ENCODE assay signal across 8 cellular contexts in genomic region chr6:158232445-158233213, GRCh38.
DNase-seq lines count a peak whose midpoint lies in the region; ATAC-seq and TF ChIP-seq lines count a peak whose summit lies in the region.

No MANE protein-coding gene starts in this region.

- H3K9me3 Mint-ChIP-seq in stimulated activated naive B cell treated with anti-CD40 and anti-IgM and Interleukin-4, amounts not matched to agents 10 μg/mL and 1 μg/mL and 100 μg/mL, for 72 hours, result no peaks in the 10 kb centered on the region

- no peaks in the 10 kb centered on the region for H3K9me3 ChIP-seq in mucosa of descending colon

- intact Hi-C loops in mucosa of descending colon (cut with DNase I, micrococcal nuclease), result no loop called here

- H3K4me1 ChIP-seq in mucosa of descending colon (ENCODE audit: low read depth), result peaks cover 8% of the 10 kb centered on the region

- ATAC-seq in HG03442 (IDR thresholded peaks at IDR 0.05; ENCODE audit: unreplicated experiment) (peak; percentile 33), mucosa of descending colon (peak; percentile 80)
- ATAC-seq in stimulated activated naive B cell treated with anti-CD40 and anti-IgM and Interleukin-4, amounts not matched to agents 10 μg/mL and 1 μg/mL and 100 μg/mL, for 72 hours (replicated peaks), result peak; percentile 59 to 60

- CTCF ChIA-PET in AG04449 (lab: Yijun Ruan, JAX), result interaction anchor here (1.4 to 2.9 kb wide), 3 partner anchors 11 to 255 kb away, joined by 3 to 34 read pairs (median 14); no protein-coding TSS in a partner anchor

- H3K27ac Mint-ChIP-seq in stimulated activated naive B cell treated with anti-CD40 and anti-IgM and Interleukin-4, amounts not matched to agents 10 μg/mL and 1 μg/mL and 100 μg/mL, for 72 hours, result peak overlapping the region; percentile 91

- H3K4me1 Mint-ChIP-seq in stimulated activated naive B cell treated with anti-CD40 and anti-IgM and Interleukin-4, amounts not matched to agents 10 μg/mL and 1 μg/mL and 100 μg/mL, for 72 hours, result peaks cover 23 to 38% of the 10 kb centered on the region in 2 donors

- TF ChIP-seq CTCF in AG04449 (IDR thresholded peaks at IDR 0.05; ENCODE audit: insufficient read depth, low read length, missing control alignments) (no peak), epithelial cell of proximal tubule (conservative IDR thresholded peaks at IDR 0.05; ENCODE audit: low read depth, low read length) (no peak), mucosa of descending colon (IDR thresholded peaks at IDR 0.05) (no peak)

- no peaks in the 10 kb centered on the region for H3K36me3 ChIP-seq in mucosa of descending colon (ENCODE audit: low read depth)

- H3K36me3 Mint-ChIP-seq in stimulated activated naive B cell treated with anti-CD40 and anti-IgM and Interleukin-4, amounts not matched to agents 10 μg/mL and 1 μg/mL and 100 μg/mL, for 72 hours, result no peaks in the 10 kb centered on the region

- POLR2A ChIA-PET in AG04449 (lab: Yijun Ruan, JAX), result interaction anchor here (0.5 kb wide), 1 partner anchor 693 kb away, joined by 3 read pairs; no protein-coding TSS in a partner anchor

- DNase-seq in AG04449 (ENCODE audit: low read depth, low spot score) (no peak), GM19240 (ENCODE audit: insufficient read length, low spot score) (peak; percentile 68), NOMO-1 treated with dmso at 0.1 percent for 144 hours (lab: John Stamatoyannopoulos, UW; ENCODE audit: unreplicated experiment) (peak; percentile 7), epithelial cell of proximal tubule (ENCODE audit: low read depth) (no peak), mucosa of descending colon (peak; percentile 66 to 78 (median 77))
- DNase-seq in activated T-cell treated with anti-CD3 and anti-CD28 coated beads, Interleukin-2, amount 50 U/mL, for 1 hour, result peak; percentile 59
- peak; percentile 22 for DNase-seq in stimulated activated naive B cell treated with anti-CD40 and anti-IgM and Interleukin-4, amounts not matched to agents 10 μg/mL and 1 μg/mL and 100 μg/mL, for 72 hours

- H3K4me3 ChIP-seq in AG04449 (ENCODE audit: low read depth, low read length) (peak overlapping the region; percentile 73), epithelial cell of proximal tubule (ENCODE audit: low read depth, low read length) (peak overlapping the region; percentile 70), mucosa of descending colon (peak overlapping the region; percentile 65)

- peak overlapping the region; percentile 90 to 93 for H3K4me3 Mint-ChIP-seq in stimulated activated naive B cell treated with anti-CD40 and anti-IgM and Interleukin-4, amounts not matched to agents 10 μg/mL and 1 μg/mL and 100 μg/mL, for 72 hours

- H3K27me3 Mint-ChIP-seq in stimulated activated naive B cell treated with anti-CD40 and anti-IgM and Interleukin-4, amounts not matched to agents 10 μg/mL and 1 μg/mL and 100 μg/mL, for 72 hours, result no peaks in the 10 kb centered on the region

Comparison
In these comparisons a context has a peak if more than half of its experiments do, and no peak if none do; other contexts are left out.
1. DNase-seq: peak in GM19240 (single experiment), NOMO-1 treated with dmso at 0.1 percent for 144 hours (single experiment), activated T-cell treated with anti-CD3 and anti-CD28 coated beads, Interleukin-2, amount 50 U/mL, for 1 hour (single experiment), mucosa of descending colon (3 of 3) and stimulated activated naive B cell treated with anti-CD40 and anti-IgM and Interleukin-4, amounts not matched to agents 10 μg/mL and 1 μg/mL and 100 μg/mL, for 72 hours (single experiment); none in AG04449 (single experiment) and epithelial cell of proximal tubule (single experiment).
2. Peak in every context shown above with its lines, with median percentiles within 50 percentile points of each other: H3K4me3 ChIP-seq and ATAC-seq.